Comparison of ENCODE assay signal across 18 cellular contexts in genomic region chr6:134525190-134525868, GRCh38.
"Had no signal": no experiment of that assay in that cellular context is flagged by ENCODE, and none has a peak within 500 bp of the region (broad histone marks: within the 10 kb centered on the region; RNA-seq: fewer than 3 reads in every experiment).

No MANE protein-coding gene starts in this region.

- H3K27me3 ChIP-seq: colonic mucosa, hepatocyte, testis had no signal

- H3K27ac Mint-ChIP-seq: memory B cell; natural killer cell; stimulated activated naive CD8-positive, alpha-beta T cell treated with anti-CD3 and anti-CD28 coated beads, Interleukin-15, amount 100 ng/mL, for 72 hours had no signal

- H3K4me1 ChIP-seq: colonic mucosa had no signal

- H3K36me3 ChIP-seq: colonic mucosa had no signal

- H3K27ac ChIP-seq: colonic mucosa, hepatocyte, testis had no signal

- H3K4me3 Mint-ChIP-seq: memory B cell; natural killer cell; stimulated activated naive CD8-positive, alpha-beta T cell treated with anti-CD3 and anti-CD28 coated beads, Interleukin-15, amount 100 ng/mL, for 72 hours had no signal

- H3K9me3 ChIP-seq: colonic mucosa, mucosa of descending colon, testis had no signal

- H3K27me3 Mint-ChIP-seq: memory B cell; stimulated activated naive CD8-positive, alpha-beta T cell treated with anti-CD3 and anti-CD28 coated beads, Interleukin-15, amount 100 ng/mL, for 72 hours had no signal

- H3K79me2 ChIP-seq: hepatocyte had no signal

- H2AFZ ChIP-seq: hepatocyte had no signal

- FAIRE-seq: endometrium, TTC549 had no signal

- ATAC-seq: esophagus mucosa; left lobe of liver; natural killer cell; sciatic nerve; stimulated activated naive CD8-positive, alpha-beta T cell treated with anti-CD3 and anti-CD28 coated beads, Interleukin-15, amount 100 ng/mL, for 72 hours had no signal

- H3K36me3 Mint-ChIP-seq: memory B cell, natural killer cell had no signal

- H3K4me2 ChIP-seq: hepatocyte had no signal

- H3K9me3 Mint-ChIP-seq: memory B cell, natural killer cell had no signal

- DNase-seq: activated CD4-positive, alpha-beta T cell treated with anti-CD3 and anti-CD28 coated beads, Interleukin-2, amount 50 U/mL, for 1 hour; activated CD4-positive, CD25-positive, alpha-beta regulatory T cell; activated CD8-positive, alpha-beta memory T cell treated with anti-CD3 and anti-CD28 coated beads for 24 hours; central memory CD4-positive, alpha-beta T cell; colonic mucosa; islet precursor cell; mucosa of descending colon; natural killer cell; stimulated activated CD4-positive, alpha-beta T cell treated with anti-CD3 and anti-CD28 coated beads, Interleukin-1b, Interleukin-23, amount 100 ng/mL, for 48 hours; stimulated activated naive CD8-positive, alpha-beta T cell treated with anti-CD3 and anti-CD28 coated beads, Interleukin-15, amount 100 ng/mL, for 72 hours; testis had no signal

- H3K4me3 ChIP-seq: colonic mucosa, hepatocyte, mucosa of descending colon, testis had no signal
